ENCODE assay signal across 16 cellular contexts in genomic region chr21:35236090-35236489, GRCh38.
DNase-seq lines count a peak whose midpoint lies in the region; ATAC-seq and TF ChIP-seq lines count a peak whose summit lies in the region.
"Had no signal": no experiment of that assay in that cellular context is flagged by ENCODE, and none has a peak within 500 bp of the region (broad histone marks: within the 10 kb centered on the region; RNA-seq: fewer than 3 reads in every experiment).

No MANE protein-coding gene starts in this region.

- no peaks in the 10 kb centered on the region for H3K4me1 ChIP-seq in upper lobe of right lung

- POLR2A ChIA-PET in activated naive CD8-positive, alpha-beta T cell treated with anti-CD3 and anti-CD28 coated beads, Interleukin-2, amount 10 ng/mL, durations not matched to agents 7 days and 5 days (lab: Charles Lee) = no interaction called here

- H3K4me1 Mint-ChIP-seq in activated naive CD8-positive, alpha-beta T cell treated with anti-CD3 and anti-CD28 coated beads, Interleukin-2, amount 10 ng/mL, durations not matched to agents 7 days and 5 days = peaks cover 23% of the 10 kb centered on the region
- H3K4me1 Mint-ChIP-seq in activated naive CD8-positive, alpha-beta T cell treated with anti-CD3 and anti-CD28 coated beads for 36 hours = peaks cover 37% of the 10 kb centered on the region

- peaks cover 2% of the 10 kb centered on the region for H3K27me3 Mint-ChIP-seq in activated naive CD8-positive, alpha-beta T cell treated with anti-CD3 and anti-CD28 coated beads, Interleukin-2, amount 10 ng/mL, durations not matched to agents 7 days and 5 days
- no peaks in the 10 kb centered on the region for H3K27me3 Mint-ChIP-seq in activated naive CD8-positive, alpha-beta T cell treated with anti-CD3 and anti-CD28 coated beads for 36 hours

- no peaks in the 10 kb centered on the region for H3K36me3 ChIP-seq in upper lobe of right lung
- H3K36me3 ChIP-seq in WERI-Rb-1 = no peaks in the 10 kb centered on the region

- peak; percentile 45 for ATAC-seq in activated naive CD8-positive, alpha-beta T cell treated with anti-CD3 and anti-CD28 coated beads, Interleukin-2, amount 10 ng/mL, durations not matched to agents 7 days and 5 days (ENCODE audit: low read depth)
- ATAC-seq in HG03432 (IDR thresholded peaks at IDR 0.05; ENCODE audit: unreplicated experiment) (peak; percentile 54), upper lobe of right lung (peak; percentile 49)
- ATAC-seq: left colon, right cardiac atrium had no signal

- no peak for DNase-seq in activated naive CD8-positive, alpha-beta T cell treated with anti-CD3 and anti-CD28 coated beads, Interleukin-2, amount 10 ng/mL, durations not matched to agents 7 days and 5 days
- no peak for DNase-seq in activated naive CD8-positive, alpha-beta T cell treated with anti-CD3 and anti-CD28 coated beads for 36 hours
- DNase-seq in SIG-M5 (lab: John Stamatoyannopoulos, UW) (peak; percentile 44), upper lobe of right lung (no peak), NCI-H1694 (lab: John Stamatoyannopoulos, UW) (no peak), WERI-Rb-1 (no peak), cerebellar cortex (ENCODE audit: low spot score) (no peak)
- DNase-seq: aorta, COR-L47, foreskin fibroblast, left colon, NCI-H187, NCI-H446 treated with DMSO at 0.1 percent for 48 hours, occipital lobe, right cardiac atrium had no signal

- no peak overlapping the region for H3K27ac Mint-ChIP-seq in activated naive CD8-positive, alpha-beta T cell treated with anti-CD3 and anti-CD28 coated beads, Interleukin-2, amount 10 ng/mL, durations not matched to agents 7 days and 5 days
- H3K27ac Mint-ChIP-seq in activated naive CD8-positive, alpha-beta T cell treated with anti-CD3 and anti-CD28 coated beads for 36 hours = no peak overlapping the region

- TF ChIP-seq CTCF in upper lobe of right lung (IDR thresholded peaks at IDR 0.05) (no peak), WERI-Rb-1 (IDR thresholded peaks at IDR 0.05; ENCODE audit: low read depth, low read length) (no peak)

- peaks cover 15% of the 10 kb centered on the region for H3K9me3 Mint-ChIP-seq in activated naive CD8-positive, alpha-beta T cell treated with anti-CD3 and anti-CD28 coated beads, Interleukin-2, amount 10 ng/mL, durations not matched to agents 7 days and 5 days
- peaks cover 17% of the 10 kb centered on the region for H3K9me3 Mint-ChIP-seq in activated naive CD8-positive, alpha-beta T cell treated with anti-CD3 and anti-CD28 coated beads for 36 hours

- H3K4me3 Mint-ChIP-seq in activated naive CD8-positive, alpha-beta T cell treated with anti-CD3 and anti-CD28 coated beads, Interleukin-2, amount 10 ng/mL, durations not matched to agents 7 days and 5 days = no peak overlapping the region
- H3K4me3 Mint-ChIP-seq in activated naive CD8-positive, alpha-beta T cell treated with anti-CD3 and anti-CD28 coated beads for 36 hours = no peak overlapping the region

- intact Hi-C loops in upper lobe of right lung (cut with DNase I) = no loop called here

- H3K27me3 ChIP-seq in upper lobe of right lung (no peaks in the 10 kb centered on the region), WERI-Rb-1 (ENCODE audit: insufficient read depth, low read depth, severe bottlenecking) (peaks cover 71% of the 10 kb centered on the region)

- H3K27ac ChIP-seq in upper lobe of right lung (no peak overlapping the region), WERI-Rb-1 (no peak overlapping the region)

- H3K36me3 Mint-ChIP-seq in activated naive CD8-positive, alpha-beta T cell treated with anti-CD3 and anti-CD28 coated beads, Interleukin-2, amount 10 ng/mL, durations not matched to agents 7 days and 5 days = peaks cover 17% of the 10 kb centered on the region
- H3K36me3 Mint-ChIP-seq in activated naive CD8-positive, alpha-beta T cell treated with anti-CD3 and anti-CD28 coated beads for 36 hours = peaks cover 14% of the 10 kb centered on the region

- no peak overlapping the region for H3K4me3 ChIP-seq in upper lobe of right lung
- H3K4me3 ChIP-seq in WERI-Rb-1 (ENCODE audit: low read depth, low read length) = no peak overlapping the region

- H3K9me3 ChIP-seq in upper lobe of right lung (no peaks in the 10 kb centered on the region), WERI-Rb-1 (ENCODE audit: severe bottlenecking) (no peaks in the 10 kb centered on the region)
